Comparison of ENCODE assay signal across 8 cellular contexts in the genomic region with DNA sequence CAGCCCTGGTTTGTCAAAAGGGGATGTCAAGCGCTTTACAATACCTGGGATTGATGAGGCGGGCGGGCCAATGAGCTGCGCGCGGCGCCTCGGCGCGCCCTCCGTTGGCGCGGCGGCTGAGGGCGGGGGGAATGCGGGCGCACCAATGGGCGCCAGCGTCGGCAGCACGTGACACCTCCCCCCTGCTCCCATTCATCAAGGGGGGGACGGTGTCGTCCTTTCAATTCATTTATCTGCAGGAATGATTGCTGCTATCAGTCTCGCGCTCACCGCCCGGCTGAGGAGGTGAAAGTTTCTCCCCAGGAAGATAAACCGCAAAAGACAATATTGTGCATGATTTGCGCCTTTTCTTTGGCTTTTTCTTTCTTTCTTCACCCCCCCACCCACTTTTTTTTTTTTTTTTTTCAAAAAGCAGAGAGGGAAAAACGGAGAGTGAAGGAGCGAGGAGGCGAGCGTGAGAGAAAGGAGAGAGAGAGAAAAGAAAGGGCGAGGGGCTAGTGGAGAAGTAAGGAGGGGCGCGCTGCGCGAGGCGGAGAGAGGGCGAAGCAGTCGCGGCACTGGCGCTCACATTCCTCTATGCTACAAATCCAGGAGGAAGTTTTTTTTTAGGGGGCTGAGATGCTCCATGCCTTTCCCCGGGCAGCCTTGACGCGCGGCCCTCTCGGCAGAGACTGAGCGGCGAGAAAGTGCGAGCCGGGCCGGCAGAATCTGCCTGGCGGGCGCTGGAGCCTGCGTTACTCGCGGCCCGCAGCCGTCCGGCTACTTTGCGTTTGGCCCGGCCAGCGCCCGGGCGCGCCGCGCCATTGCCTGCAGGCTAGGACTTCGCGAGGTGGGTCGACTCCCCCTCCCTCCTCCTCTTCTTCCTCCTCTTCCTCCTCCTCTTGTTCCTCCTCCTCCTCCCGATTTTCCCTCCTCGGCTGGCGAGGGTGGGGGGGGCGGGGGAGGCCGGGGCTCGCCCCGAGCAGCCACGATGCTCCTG. TPM values are rescaled to one million over a fixed set of nuclear protein-coding genes. Genes with fewer than 3 reads are reported as not detected.
DNase-seq lines count a peak whose midpoint lies in the region; ATAC-seq and TF ChIP-seq lines count a peak whose summit lies in the region.

A gene (plus strand): TSS at position 223 of the 979 bp plus-strand sequence. CDS start 748 bp downstream, at position 971.

- peaks cover 5% of the 10 kb centered on the region for H3K27me3 Mint-ChIP-seq in Caco-2 (ENCODE audit: insufficient read depth, unreplicated experiment)

- intact Hi-C loops in Caco-2 (cut with micrococcal nuclease; ENCODE audit: unreplicated experiment) = no loop called here
- intact Hi-C loops in esophagus squamous epithelium (cut with DNase I) = no loop called here
- intact Hi-C loops in posterior cingulate gyrus (cut with DNase I) = loop anchor here (2.0 kb wide), 1 partner anchor 17 kb away; no protein-coding TSS in a partner anchor
- intact Hi-C loops in right lobe of liver (cut with DNase I) = no loop called here

- DNase-seq in Caco-2 = no peak
- DNase-seq in NCI-H82 treated with DMSO at 0.1 percent for 48 hours (lab: John Stamatoyannopoulos, UW; ENCODE audit: unreplicated experiment) = peak; percentile 33
- DNase-seq in esophagus squamous epithelium (lab: John Stamatoyannopoulos, UW) = no peak
- DNase-seq in posterior cingulate gyrus = peak in 9 of 10 donors; percentile 50 to 96 (median 60)
- DNase-seq in right lobe of liver = no peak
- no peak for DNase-seq in tibial nerve (ENCODE audit: low spot score in 2 of 2)
- DNase-seq in activated gamma-delta T cell treated with Interleukin-2 at 50 U/mL for 16 hours = no peak

- H3K4me1 Mint-ChIP-seq in Caco-2 (ENCODE audit: low read depth, unreplicated experiment) = peaks cover 7% of the 10 kb centered on the region

- H3K27ac ChIP-seq in esophagus squamous epithelium = no peak within 1 kb of the TSS
- H3K27ac ChIP-seq in right lobe of liver = no peak within 1 kb of the TSS
- no peak within 1 kb of the TSS for H3K27ac ChIP-seq in tibial nerve

- BruUV-seq in Caco-2 (replicated peaks; lab: Mats Ljungman, UMichigan) = no TSS peak

- H3K36me3 Mint-ChIP-seq in Caco-2 (ENCODE audit: insufficient read depth, unreplicated experiment) = peaks cover 6% of the 10 kb centered on the region

- no peak within 1 kb of the TSS for H3K4me3 ChIP-seq in Caco-2 (ENCODE audit: low read depth, low read length)
- H3K4me3 ChIP-seq in esophagus squamous epithelium = peak within 1 kb of the TSS in 3 of 4 donors; percentile 24 to 56 (median 40)
- no peak within 1 kb of the TSS for H3K4me3 ChIP-seq in right lobe of liver
- peak within 1 kb of the TSS in 2 of 4 donors; percentile 1 to 45 for H3K4me3 ChIP-seq in tibial nerve

- H3K4me1 ChIP-seq in Caco-2 (no peaks in the 10 kb centered on the region), esophagus squamous epithelium (peaks cover 18 to 63% (median 31%) of the 10 kb centered on the region in 3 donors), right lobe of liver (peaks cover 0 to 13% (median 0%) of the 10 kb centered on the region in 4 donors), tibial nerve (peaks cover 0 to 83% (median 24%) of the 10 kb centered on the region in 4 donors)

- no peak for TF ChIP-seq CTCF in Caco-2 (IDR thresholded peaks at IDR 0.05; ENCODE audit: insufficient read depth in 1 of 2, low read depth in 1 of 2, low read length in 1 of 2, severe bottlenecking in 1 of 2, unreplicated experiment in 1 of 2)
- TF ChIP-seq CTCF in esophagus squamous epithelium (IDR thresholded peaks at IDR 0.05) = no peak
- no peak for TF ChIP-seq CTCF in right lobe of liver (IDR thresholded peaks at IDR 0.05)
- no peak for TF ChIP-seq CTCF in tibial nerve (IDR thresholded peaks at IDR 0.05)

- 18 to 23% methylated on average over 38 to 46 of the region's 80 CpGs for WGBS in esophagus squamous epithelium, 2 donors
- WGBS in right lobe of liver (ENCODE audit: insufficient coverage, low coverage, low lambda C conversion rate, missing lambda C conversion rate) = 33% methylated on average over 45 of the region's 80 CpGs
- WGBS in tibial nerve, 2 donors = 8 to 9% methylated on average over 78 of the region's 80 CpGs

- no peaks in the 10 kb centered on the region for H3K9me3 ChIP-seq in Caco-2
- peaks cover 0 to 47% (median 19%) of the 10 kb centered on the region in 3 donors for H3K9me3 ChIP-seq in esophagus squamous epithelium
- no peaks in the 10 kb centered on the region for H3K9me3 ChIP-seq in right lobe of liver
- H3K9me3 ChIP-seq in tibial nerve = peaks cover 0 to 15% (median 0%) of the 10 kb centered on the region in 4 donors

- peaks cover 9% of the 10 kb centered on the region for H3K9me3 Mint-ChIP-seq in Caco-2 (ENCODE audit: unreplicated experiment)

- TF ChIP-seq POLR2A in esophagus squamous epithelium (IDR thresholded peaks at IDR 0.05) (no peak), right lobe of liver (IDR thresholded peaks at IDR 0.05) (no peak), tibial nerve (IDR thresholded peaks at IDR 0.05) (no peak)

- CTCF ChIA-PET in Caco-2 (lab: Charles Lee) = no interaction called here

- POLR2A ChIA-PET in Caco-2 (lab: Charles Lee) = no interaction called here

- H3K36me3 ChIP-seq in Caco-2 (ENCODE audit: control insufficient read depth, insufficient read depth, low read length) (no peaks in the 10 kb centered on the region), esophagus squamous epithelium (no peaks in the 10 kb centered on the region), right lobe of liver (no peaks in the 10 kb centered on the region), tibial nerve (no peaks in the 10 kb centered on the region)

- TF ChIP-seq EP300 in tibial nerve (IDR thresholded peaks at IDR 0.05) = no peak

- ATAC-seq in right lobe of liver = no peak
- no peak for ATAC-seq in GM21723 (IDR thresholded peaks at IDR 0.05; ENCODE audit: unreplicated experiment)

- no peaks in the 10 kb centered on the region for H3K27me3 ChIP-seq in Caco-2 (replicated peaks; ENCODE audit: control insufficient read depth, insufficient read depth, low read length)
- peaks cover 39 to 100% (median 73%) of the 10 kb centered on the region in 4 donors for H3K27me3 ChIP-seq in esophagus squamous epithelium
- H3K27me3 ChIP-seq in right lobe of liver = peaks cover 7 to 14% of the 10 kb centered on the region in 2 donors
- peaks cover 15 to 100% of the 10 kb centered on the region in 2 donors for H3K27me3 ChIP-seq in tibial nerve

- peak within 1 kb of the TSS; percentile 61 for H3K4me3 Mint-ChIP-seq in Caco-2 (ENCODE audit: unreplicated experiment)

- no peak within 1 kb of the TSS for H3K27ac Mint-ChIP-seq in Caco-2 (ENCODE audit: unreplicated experiment)

RNA-seq across cellular contexts. Expression of the gene that starts here (rescaled TPM):
- total RNA-seq in Caco-2 (2022) = not detected in 2 replicates
- not detected for total RNA-seq in esophagus squamous epithelium
- 10 to 100 TPM in 3 of 6 experiments, 1 to 10 TPM in 3; 1.1 to 14.6 (median 9.6) TPM for total RNA-seq in right lobe of liver
- total RNA-seq in tibial nerve = not detected

Comparison
In these comparisons a context has a peak if more than half of its experiments do, and no peak if none do; other contexts are left out.
1. DNase-seq: peak in NCI-H82 treated with DMSO at 0.1 percent for 48 hours (single experiment) and posterior cingulate gyrus (9 of 10); none in Caco-2 (0 of 2), esophagus squamous epithelium (single experiment), right lobe of liver (0 of 3), tibial nerve (0 of 2) and activated gamma-delta T cell treated with Interleukin-2 at 50 U/mL for 16 hours (single experiment).
2. H3K4me3 ChIP-seq: peak in esophagus squamous epithelium (3 of 4); none in Caco-2 (single experiment) and right lobe of liver (0 of 3).